ENCODE assay signal across 2 cellular contexts in the genomic region with DNA sequence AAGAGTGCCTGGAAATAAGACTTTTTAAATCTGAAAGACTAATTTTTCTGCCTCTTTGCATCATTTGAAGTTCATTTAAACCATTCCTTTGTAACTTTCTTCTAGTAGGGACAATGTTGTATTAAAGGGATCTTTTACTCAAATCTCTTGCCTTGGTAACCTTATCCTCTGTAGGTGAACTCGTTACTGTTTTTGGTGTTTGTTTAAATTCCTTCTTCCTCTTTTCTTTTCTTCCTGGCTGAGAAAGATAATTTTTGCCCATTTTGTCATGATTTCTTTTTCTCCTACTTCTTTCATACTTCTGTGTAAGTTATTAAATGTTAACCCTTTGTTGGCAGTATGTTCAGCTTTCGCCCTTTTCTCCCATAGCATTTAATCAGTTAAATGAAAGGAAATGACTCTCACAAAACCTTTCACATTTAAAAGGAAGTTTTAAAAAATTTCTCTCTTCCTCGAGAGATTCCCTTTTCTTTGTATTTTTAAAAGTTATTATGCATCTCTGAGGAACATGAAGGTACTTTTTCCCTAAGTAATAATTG.
TF ChIP-seq lines count a peak whose summit lies in the region.

No MANE protein-coding gene starts in this region.

TF ChIP-seq in A549, 52 proteins besides CTCF, POLR2A, EP300 and RAD21:
- TF ChIP-seq ZC3H11A (IDR thresholded peaks at IDR 0.05): no peak
- no peak for TF ChIP-seq ELK1 (IDR thresholded peaks at IDR 0.05; ENCODE audit: low read depth, low read length)
- no peak for TF ChIP-seq MAFK (IDR thresholded peaks at IDR 0.05; ENCODE audit: partially characterized antibody)
- TF ChIP-seq, protein P1, sequence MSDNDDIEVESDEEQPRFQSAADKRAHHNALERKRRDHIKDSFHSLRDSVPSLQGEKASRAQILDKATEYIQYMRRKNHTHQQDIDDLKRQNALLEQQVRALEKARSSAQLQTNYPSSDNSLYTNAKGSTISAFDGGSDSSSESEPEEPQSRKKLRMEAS (IDR thresholded peaks at IDR 0.05): no peak

TF ChIP-seq in endothelial cell of umbilical vein, 7 proteins besides CTCF, POLR2A, EP300 and RAD21:
- TF ChIP-seq EZH2 (IDR thresholded peaks at IDR 0.05; ENCODE audit: borderline replicate concordance, low read depth, low read length, severe bottlenecking) (no peak), GATA2 (IDR thresholded peaks at IDR 0.05; ENCODE audit: insufficient read depth, insufficient read length, low read depth, low read length) (no peak), POLR2AphosphoS5 (IDR thresholded peaks at IDR 0.05; ENCODE audit: insufficient read depth, low read depth, low read length) (no peak), FOS (IDR thresholded peaks at IDR 0.05; ENCODE audit: borderline replicate concordance, insufficient read depth, low read length) (no peak), MYC (IDR thresholded peaks at IDR 0.05; ENCODE audit: low read depth, low read length) (no peak), JUN (IDR thresholded peaks at IDR 0.05; ENCODE audit: borderline replicate concordance, insufficient read depth, insufficient read length, low read depth) (no peak)
- TF ChIP-seq, protein P1 (IDR thresholded peaks at IDR 0.05; ENCODE audit: insufficient read depth, insufficient read length): no peak
TF ChIP-seq in endothelial cell of umbilical vein: peak in this region for 0.
